ENCODE assay signal across 13 cellular contexts in the genomic region with DNA sequence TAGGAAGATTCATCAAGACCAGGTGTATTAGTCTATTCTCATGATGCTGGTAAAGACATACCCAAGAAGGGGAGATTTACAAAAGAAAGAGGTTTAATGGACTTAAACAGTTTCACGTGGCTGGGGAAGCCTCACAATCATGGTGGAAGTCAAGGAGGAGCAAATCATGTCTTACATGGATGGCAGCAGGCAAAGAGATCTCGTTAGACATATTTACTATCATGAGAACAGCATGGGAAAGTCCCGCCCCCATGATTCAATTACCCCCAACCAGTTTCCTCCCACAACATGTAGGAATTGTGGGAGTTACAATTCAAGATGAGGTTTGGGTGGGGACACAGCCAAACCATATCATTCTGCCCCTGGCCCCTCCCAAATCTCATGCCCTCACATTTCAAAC. TPM values are rescaled to one million over a fixed set of nuclear protein-coding genes. Genes with fewer than 3 reads are reported as not detected.
"Had no signal": no experiment of that assay in that cellular context is flagged by ENCODE, and none has a peak within 500 bp of the region (broad histone marks: within the 10 kb centered on the region; RNA-seq: fewer than 3 reads in every experiment).

No MANE protein-coding gene starts in this region.

RNA-seq across cellular contexts. Expression of a gene that starts 12.4 kb away (rescaled TPM):
- total RNA-seq: vagina had no signal

RNA-seq across cellular contexts. Expression of a gene that starts 50.4 kb away (rescaled TPM):
- total RNA-seq: stomach, subcutaneous adipose tissue, temporal lobe, thoracic aorta, thyroid gland, transverse colon, upper lobe of left lung, upper lobe of right lung, ureter, urinary bladder, uterus, vagina had no signal
- polyA plus RNA-seq: stomach, urinary bladder had no signal

RNA-seq across cellular contexts. Expression of a gene that starts 58.4 kb away (rescaled TPM):
- total RNA-seq: stomach, suprapubic skin, thoracic aorta, transverse colon, ureter, vagina had no signal
- polyA plus RNA-seq: stomach had no signal
